21 cellular contexts compared by ENCODE assay signal in genomic region chr4:132797856-132798255, GRCh38.
A peak's percentile ranks its signal among the peaks of the same experiment; 100 is the strongest.
DNase-seq lines count a peak whose midpoint lies in the region; FAIRE-seq and TF ChIP-seq lines count a peak whose summit lies in the region.
"Had no signal": no experiment of that assay in that cellular context is flagged by ENCODE, and none has a peak within 500 bp of the region (broad histone marks: within the 10 kb centered on the region; RNA-seq: fewer than 3 reads in every experiment).

No MANE protein-coding gene starts in this region.

- H4K5ac ChIP-seq in H1 (ENCODE audit: insufficient read length, low read depth, low read length): no peak overlapping the region

- H3K4me3 ChIP-seq in H1 (ENCODE audit: extremely low read depth in 1 of 4, insufficient read depth in 2 of 4, low read depth in 3 of 4, low read length in 4 of 4) (no peak overlapping the region), neuronal stem cell (ENCODE audit: low read length in 2 of 2) (no peak overlapping the region)
- H3K4me3 ChIP-seq: A549; BLaER1 treated with 17β-estradiol and CSF1 and Interleukin-3, amounts not matched to agents 10 nM and 100 nM had no signal

- H2BK20ac ChIP-seq in H1 (ENCODE audit: low read length): no peak overlapping the region

- H3K79me1 ChIP-seq in H1 (ENCODE audit: low read depth, low read length) (no peaks in the 10 kb centered on the region), neuronal stem cell (ENCODE audit: low read depth, low read length) (no peaks in the 10 kb centered on the region)

- TF ChIP-seq EP300 in H1 (IDR thresholded peaks at IDR 0.05; ENCODE audit: borderline replicate concordance in 1 of 2, low read depth in 2 of 2, low read length in 2 of 2): no peak

- H2AFZ ChIP-seq in H1 (ENCODE audit: low read length) (0 out of 2 replicates have a peak overlapping the region, but pooled peaks have one; percentile 10), neuronal stem cell (ENCODE audit: low read length) (no peak overlapping the region)

- H3K27me3 ChIP-seq in H1 (replicated peaks in 1 of 4; ENCODE audit: control insufficient read depth in 3 of 4, extremely low read depth in 1 of 4, insufficient read depth in 3 of 4, low read length in 3 of 4) (no peaks in the 10 kb centered on the region), neuronal stem cell (ENCODE audit: control insufficient read depth in 3 of 3, insufficient read depth in 3 of 3, low read depth in 1 of 3, low read length in 3 of 3) (no peaks in the 10 kb centered on the region)
- H3K27me3 ChIP-seq: BLaER1 treated with 17β-estradiol and CSF1 and Interleukin-3, amounts not matched to agents 10 nM and 100 nM had no signal

- no peak overlapping the region for H3K56ac ChIP-seq in H1 (replicated peaks; ENCODE audit: insufficient read length, low read depth, low read length)

- POLR2A ChIA-PET in H1 (lab: Charles Lee; ENCODE audit: partially characterized antibody): no interaction called here

- H3K23ac ChIP-seq in H1 (ENCODE audit: insufficient read length) (no peak overlapping the region), neuronal stem cell (ENCODE audit: low read depth, low read length, poor library complexity) (no peak overlapping the region)

- TF ChIP-seq CTCF in H1 (IDR thresholded peaks at IDR 0.05; ENCODE audit: control extremely low read depth in 1 of 3, insufficient read depth in 1 of 3, low read depth in 1 of 3, low read length in 3 of 3): no peak

- H2AK5ac ChIP-seq in H1 (ENCODE audit: low read depth, low read length): no peak overlapping the region
- H2AK5ac ChIP-seq in neuronal stem cell (ENCODE audit: low read depth, low read length): no peak overlapping the region

- H4K91ac ChIP-seq in H1 (replicated peaks; ENCODE audit: insufficient read length, low read length): no peak overlapping the region
- no peak overlapping the region for H4K91ac ChIP-seq in neuronal stem cell (ENCODE audit: low read depth, low read length, poor library complexity)

- H3K4me1 ChIP-seq in H1 (replicated peaks in 1 of 4; ENCODE audit: control insufficient read depth in 3 of 4, insufficient read depth in 4 of 4, low read length in 3 of 4): no peaks in the 10 kb centered on the region
- H3K4me1 ChIP-seq in neuronal stem cell (ENCODE audit: control insufficient read depth in 2 of 2, insufficient read depth in 1 of 2, low read depth in 1 of 2, low read length in 2 of 2): no peaks in the 10 kb centered on the region
- H3K4me1 ChIP-seq: A549; BLaER1 treated with 17β-estradiol and CSF1 and Interleukin-3, amounts not matched to agents 10 nM and 100 nM; Caco-2 had no signal

- H3K9me3 ChIP-seq in H1 (ENCODE audit: insufficient read depth in 2 of 2, low read depth in 1 of 2, low read length in 1 of 2) (no peaks in the 10 kb centered on the region), neuronal stem cell (replicated peaks in 1 of 2; ENCODE audit: control insufficient read depth in 2 of 2, insufficient read depth in 1 of 2, low read depth in 1 of 2, low read length in 2 of 2) (no peaks in the 10 kb centered on the region)
- H3K9me3 ChIP-seq: A549; BLaER1 treated with 17β-estradiol and CSF1 and Interleukin-3, amounts not matched to agents 10 nM and 100 nM; Caco-2 had no signal

- no peak for TF ChIP-seq POLR2A in H1 (IDR thresholded peaks at IDR 0.05; ENCODE audit: control extremely low read depth in 1 of 2, low read depth in 2 of 2, low read length in 2 of 2)

- H3K23me2 ChIP-seq in H1 (ENCODE audit: low read depth, low read length): no peaks in the 10 kb centered on the region

- H2BK15ac ChIP-seq in H1 (ENCODE audit: low read length): no peak overlapping the region
- no peak overlapping the region for H2BK15ac ChIP-seq in neuronal stem cell (ENCODE audit: low read length)

- 82% methylated on average over 1 of the region's 1 CpG; no CpG with 5 or more reads in 1 of the 2 experiments for WGBS in H1 (ENCODE audit: extremely low coverage in 1 of 2, insufficient coverage in 1 of 2, insufficient read length in 1 of 2, insufficient replicate concordance in 2 of 2, low coverage in 1 of 2, low lambda C conversion rate in 2 of 2, missing lambda C conversion rate in 1 of 2), 2 experiments
- no CpG with 5 or more reads among the region's 1 CpG for WGBS in neuronal stem cell (ENCODE audit: extremely low coverage in 2 of 2, insufficient read length in 2 of 2, insufficient replicate concordance in 1 of 2), 2 donors

- no peaks in the 10 kb centered on the region for H4K20me1 ChIP-seq in H1 (replicated peaks in 1 of 2; ENCODE audit: control insufficient read depth in 1 of 2, insufficient read depth in 2 of 2, low read length in 2 of 2)
- H4K20me1 ChIP-seq: BLaER1 treated with 17β-estradiol and CSF1 and Interleukin-3, amounts not matched to agents 10 nM and 100 nM had no signal

- H3K4ac ChIP-seq in H1 (replicated peaks; ENCODE audit: insufficient read length, low read depth, low read length): no peak overlapping the region
- no peak overlapping the region for H3K4ac ChIP-seq in neuronal stem cell (ENCODE audit: low read length)

- FAIRE-seq in H1 (lab: Jason Lieb, UNC): no peak
- FAIRE-seq: A549, D721Med, G401.6, GM12891, GM19239 had no signal

- TF ChIP-seq RAD21 in H1 (IDR thresholded peaks at IDR 0.05 in 1 of 2, conservative IDR thresholded peaks at IDR 0.05 in 1 of 2; ENCODE audit: low read depth in 2 of 2, low read length in 2 of 2): no peak

- no peak overlapping the region for H2BK120ac ChIP-seq in H1 (replicated peaks; ENCODE audit: low read depth, low read length)
- H2BK120ac ChIP-seq in neuronal stem cell (ENCODE audit: low read depth, low read length): no peak overlapping the region

- H3K14ac ChIP-seq in H1 (ENCODE audit: insufficient read length) (no peak overlapping the region), neuronal stem cell (ENCODE audit: low read length) (no peak overlapping the region)

- H3K27ac ChIP-seq in H1 (ENCODE audit: low read depth, low read length) (no peak overlapping the region), neuronal stem cell (replicated peaks; ENCODE audit: low read length) (no peak overlapping the region)
- H3K27ac ChIP-seq: 22Rv1; A549; BLaER1 treated with 17β-estradiol and CSF1 and Interleukin-3, amounts not matched to agents 10 nM and 100 nM; C4-2B had no signal

- H3K79me2 ChIP-seq in H1 (ENCODE audit: control insufficient read depth in 1 of 2, insufficient read depth in 2 of 2, low read length in 2 of 2): no peaks in the 10 kb centered on the region

- H3K9ac ChIP-seq in H1 (replicated peaks in 1 of 4; ENCODE audit: extremely low read depth in 1 of 4, low read depth in 3 of 4, low read length in 3 of 4) (no peak overlapping the region), neuronal stem cell (ENCODE audit: low read depth, low read length, poor library complexity) (no peak overlapping the region)
- H3K9ac ChIP-seq: BLaER1 treated with 17β-estradiol and CSF1 and Interleukin-3, amounts not matched to agents 10 nM and 100 nM had no signal

- H3K18ac ChIP-seq in H1 (ENCODE audit: extremely low read depth, low read length): no peak overlapping the region
- no peak overlapping the region for H3K18ac ChIP-seq in neuronal stem cell (ENCODE audit: low read length)

- no peak overlapping the region for H2BK5ac ChIP-seq in H1 (ENCODE audit: low read depth, low read length)
- H2BK5ac ChIP-seq in neuronal stem cell (ENCODE audit: low read length): no peak overlapping the region

- CTCF ChIA-PET in H1 (lab: Charles Lee; ENCODE audit: partially characterized antibody): no interaction called here

- no peaks in the 10 kb centered on the region for H3K36me3 ChIP-seq in H1 (ENCODE audit: control insufficient read depth in 2 of 4, insufficient read depth in 4 of 4, low read length in 3 of 4)
- H3K36me3 ChIP-seq in neuronal stem cell (replicated peaks in 1 of 2; ENCODE audit: control insufficient read depth in 2 of 2, insufficient read depth in 2 of 2, low read length in 2 of 2): no peaks in the 10 kb centered on the region
- H3K36me3 ChIP-seq: BLaER1 treated with 17β-estradiol and CSF1 and Interleukin-3, amounts not matched to agents 10 nM and 100 nM had no signal

- H3K4me2 ChIP-seq in H1 (ENCODE audit: insufficient read depth in 1 of 2, low read depth in 2 of 2, low read length in 2 of 2) (no peak overlapping the region), neuronal stem cell (ENCODE audit: insufficient read depth, low read length, poor library complexity, severe bottlenecking) (no peak overlapping the region)
- H3K4me2 ChIP-seq: A549; BLaER1 treated with 17β-estradiol and CSF1 and Interleukin-3, amounts not matched to agents 10 nM and 100 nM had no signal

- no peak overlapping the region for H4K8ac ChIP-seq in H1 (ENCODE audit: extremely low read depth, insufficient read depth, low read length)
- H4K8ac ChIP-seq in neuronal stem cell (ENCODE audit: low read depth, low read length): no peak overlapping the region

- DNase-seq in DMS53 (lab: John Stamatoyannopoulos, UW) (peak; percentile 9), DMS53 treated with DMSO at 0.1 percent for 48 hours (lab: John Stamatoyannopoulos, UW; ENCODE audit: unreplicated experiment) (no peak), H1 (ENCODE audit: low read depth in 1 of 2, low spot score in 2 of 2) (no peak), neuronal stem cell (ENCODE audit: low spot score) (peak; percentile 27), LoVo (ENCODE audit: low spot score) (no peak)
- no peak for DNase-seq in central memory CD4-positive, alpha-beta T cell
- DNase-seq: AML-193; Caco-2; Calu3; CD4-positive, alpha-beta T cell; CD8-positive, alpha-beta T cell; DMS79 treated with DMSO at 0.1 percent for 48 hours; GF-D8 had no signal

- H2BK12ac ChIP-seq in H1 (ENCODE audit: low read depth, low read length) (no peak overlapping the region), neuronal stem cell (ENCODE audit: low read length) (no peak overlapping the region)

TF ChIP-seq in H1, 55 proteins besides CTCF, POLR2A, EP300 and RAD21 (continues in another document):
- TF ChIP-seq YY1 (IDR thresholded peaks at IDR 0.05; ENCODE audit: low read depth, low read length) (no peak), SAP30 (IDR thresholded peaks at IDR 0.05; ENCODE audit: insufficient read depth, insufficient replicate concordance, low read length) (no peak), SP1 (IDR thresholded peaks at IDR 0.05; ENCODE audit: low read depth, low read length) (no peak)

Comparison
In these comparisons a context has a peak if more than half of its experiments do, and no peak if none do; other contexts are left out.
1. DNase-seq: peak in DMS53 (single experiment) and neuronal stem cell (single experiment); none in DMS53 treated with DMSO at 0.1 percent for 48 hours (single experiment), H1 (0 of 2), central memory CD4-positive, alpha-beta T cell (single experiment) and LoVo (single experiment).